In genomic region chr1:12601690-12602632, GRCh38 we compare ENCODE assay signal across 9 cellular contexts. TPM values are rescaled to one million over a fixed set of nuclear protein-coding genes. Genes with fewer than 3 reads are reported as not detected.
DNase-seq lines count a peak whose midpoint lies in the region; ATAC-seq, FAIRE-seq and TF ChIP-seq lines count a peak whose summit lies in the region.
"Had no signal": no experiment of that assay in that cellular context is flagged by ENCODE, and none has a peak within 500 bp of the region (broad histone marks: within the 10 kb centered on the region; RNA-seq: fewer than 3 reads in every experiment).

No MANE protein-coding gene starts in this region.

- H3K9me3 ChIP-seq in Panc1 (ENCODE audit: control insufficient read depth, insufficient read depth, low read depth, low read length), result no peaks in the 10 kb centered on the region
- H3K9me3 ChIP-seq in esophagus squamous epithelium, result no peaks in the 10 kb centered on the region
- H3K9me3 ChIP-seq in pancreas, result no peaks in the 10 kb centered on the region
- H3K9me3 ChIP-seq: neutrophil had no signal

- intact Hi-C loops in Panc1 (cut with micrococcal nuclease; ENCODE audit: unreplicated experiment), result no loop called here
- intact Hi-C loops in esophagus squamous epithelium (cut with DNase I), result no loop called here
- intact Hi-C loops in pancreas (cut with DNase I), result no loop called here

- H3K4me3 ChIP-seq in Panc1 (ENCODE audit: low read depth in 2 of 2, low read length in 2 of 2) (no peak overlapping the region), esophagus squamous epithelium (no peak overlapping the region), pancreas (no peak overlapping the region)

- ATAC-seq in Panc1 (no peak), pancreas (peak; percentile 1 to 48 (median 24)), GM18517 (IDR thresholded peaks at IDR 0.05; ENCODE audit: unreplicated experiment) (no peak), HG03469 (IDR thresholded peaks at IDR 0.05; ENCODE audit: unreplicated experiment) (no peak)

- FAIRE-seq in pancreas (lab: Jason Lieb, UNC), result no peak

- no peaks in the 10 kb centered on the region for H3K27me3 ChIP-seq in Panc1 (ENCODE audit: control insufficient read depth, insufficient read depth, low read length)
- H3K27me3 ChIP-seq in esophagus squamous epithelium, result no peaks in the 10 kb centered on the region
- H3K27me3 ChIP-seq in pancreas, result no peaks in the 10 kb centered on the region

- peak overlapping the region; percentile 96 for H3K27ac ChIP-seq in Panc1 (ENCODE audit: low read length)
- H3K27ac ChIP-seq in esophagus squamous epithelium, result peak overlapping the region; percentile 9 to 94 (median 78)
- H3K27ac ChIP-seq in pancreas, result peak overlapping the region in 2 of 4 donors; percentile 28 to 29
- H3K27ac ChIP-seq: neutrophil had no signal

- CTCF ChIA-PET in Panc1 (lab: Charles Lee), result interaction anchor here (0.6 to 0.9 kb wide), 3 partner anchors 15 to 57 kb away, joined by 4 to 7 read pairs (median 4); no protein-coding TSS in a partner anchor

- WGBS in esophagus squamous epithelium, 2 donors, result 75 to 77% methylated on average over 8 to 9 of the region's 13 CpGs
- 45 to 48% methylated on average over 13 of the region's 13 CpGs for WGBS in pancreas, 2 donors

- H3K36me3 ChIP-seq in Panc1 (ENCODE audit: control insufficient read depth, insufficient read depth, low read length), result no peaks in the 10 kb centered on the region
- H3K36me3 ChIP-seq in esophagus squamous epithelium, result peaks cover 0 to 65% (median 0%) of the 10 kb centered on the region in 3 donors
- H3K36me3 ChIP-seq in pancreas, result no peaks in the 10 kb centered on the region
- H3K36me3 ChIP-seq: neutrophil had no signal

- TF ChIP-seq CTCF in Panc1 (IDR thresholded peaks at IDR 0.05), result no peak
- TF ChIP-seq CTCF in esophagus squamous epithelium (IDR thresholded peaks at IDR 0.05), result no peak
- no peak for TF ChIP-seq CTCF in pancreas (IDR thresholded peaks at IDR 0.05)

- no TSS peak for BruUV-seq in Panc1 (replicated peaks; lab: Mats Ljungman, UMichigan)

- peak; percentile 86 for DNase-seq in Daoy (ENCODE audit: low read depth)
- no peak for DNase-seq in Panc1 (ENCODE audit: low read depth, low spot score)
- no peak for DNase-seq in esophagus squamous epithelium (lab: John Stamatoyannopoulos, UW)
- peak in 1 of 6 donors; percentile 32 for DNase-seq in pancreas
- no peak for DNase-seq in NCI-H146 (lab: John Stamatoyannopoulos, UW)
- no peak for DNase-seq in NCI-H2081 (lab: John Stamatoyannopoulos, UW)

- H3K4me1 ChIP-seq in Panc1 (ENCODE audit: control insufficient read depth, insufficient read depth, low read length) (peaks cover 86% of the 10 kb centered on the region), esophagus squamous epithelium (peaks cover 65 to 88% (median 71%) of the 10 kb centered on the region in 3 donors), pancreas (peaks cover 34 to 68% (median 42%) of the 10 kb centered on the region in 3 donors)

- in situ Hi-C loops in Panc1 (cut with HindIII; ENCODE audit: low pct_unique_long_range_greater_than_20kb, low sequenced_read_pairs), result no loop called here

- TF ChIP-seq POLR2A in esophagus squamous epithelium (IDR thresholded peaks at IDR 0.05), result no peak

- POLR2A ChIA-PET in Panc1 (lab: Charles Lee), result no interaction called here

RNA-seq across cellular contexts. Expression of gene DHRS3, which starts 16.0 kb away (rescaled TPM):
- 45.8 and 49.4 TPM in 2 replicates for total RNA-seq in Daoy (2014; rRNA removed; shearing (Covaris generic))
- total RNA-seq in Panc1 (2021; ENCODE audit: unreplicated experiment) (113 TPM), esophagus squamous epithelium (100 to 1,000 TPM in 3 of 4 donors, 10 to 100 TPM in 1; 87.7 to 166 (median 117) TPM), pancreas (10 to 100 TPM; 51.3 to 98.6 (median 71.0) TPM)
- 143 TPM for polyA plus RNA-seq in Panc1 (2012; ENCODE audit: insufficient read length)
- 10 to 100 TPM; 47.7 to 48.2 TPM for polyA plus RNA-seq in pancreas

RNA-seq across cellular contexts. Expression of gene AADACL4, which starts 41.9 kb away (rescaled TPM):
- not detected in 2 replicates for total RNA-seq in Daoy (2014; rRNA removed; shearing (Covaris generic))
- total RNA-seq in Panc1 (2021; ENCODE audit: unreplicated experiment), result not detected
- not detected for polyA plus RNA-seq in Panc1 (2012; ENCODE audit: insufficient read length)
- not detected for total RNA-seq in esophagus squamous epithelium
- total RNA-seq in pancreas, result not detected
- not detected for polyA plus RNA-seq in pancreas

Comparison
In these comparisons a context has a peak if more than half of its experiments do, and no peak if none do; other contexts are left out.
1. ATAC-seq: peak in pancreas (4 of 4); none in Panc1 (single experiment), GM18517 (single experiment) and HG03469 (single experiment).